In genomic region chr17:28763804-28764266, GRCh38 we compare ENCODE assay signal across 8 cellular contexts. TPM values are rescaled to one million over a fixed set of nuclear protein-coding genes. Genes with fewer than 3 reads are reported as not detected.
DNase-seq lines count a peak whose midpoint lies in the region; ATAC-seq and TF ChIP-seq lines count a peak whose summit lies in the region.

No MANE protein-coding gene starts in this region.

- no TSS peak for BruUV-seq in OCI-LY7 (replicated peaks; lab: Mats Ljungman, UMichigan)

- no peak overlapping the region for H3K4me3 Mint-ChIP-seq in nephron

- POLR2A ChIA-PET in OCI-LY7 (lab: Charles Lee) = interaction anchor here (0.5 to 1.3 kb wide), 5 partner anchors 24 to 144 kb away, joined by 3 to 4 read pairs (median 4); no protein-coding TSS in a partner anchor

- peak; percentile 99 for TF ChIP-seq CTCF in OCI-LY7 (conservative IDR thresholded peaks at IDR 0.05; ENCODE audit: low read length)
- TF ChIP-seq CTCF in nephron (IDR thresholded peaks at IDR 0.05; ENCODE audit: unreplicated experiment in 3 of 3) = peak; percentile 87 to 89 (median 88)
- TF ChIP-seq CTCF in suprapubic skin (IDR thresholded peaks at IDR 0.05) = peak; percentile 83 to 91

- no peak for TF ChIP-seq EP300 in suprapubic skin (IDR thresholded peaks at IDR 0.05)

- no peaks in the 10 kb centered on the region for H3K9me3 Mint-ChIP-seq in nephron

- H3K36me3 Mint-ChIP-seq in nephron (ENCODE audit: low read depth) = peaks cover 28% of the 10 kb centered on the region

- WGBS in suprapubic skin = 69% methylated on average over 5 of the region's 5 CpGs

- intact Hi-C loops in OCI-LY7 (cut with micrococcal nuclease; ENCODE audit: unreplicated experiment) = loop anchor here (1.0 to 5.0 kb wide), 5 partner anchors 37 to 152 kb away; partner anchors contain the start of genes DHRS13, NEK8 and TLCD1

- H3K4me3 ChIP-seq in OCI-LY7 (ENCODE audit: low read depth, low read length, poor library complexity, severe bottlenecking) (no peak overlapping the region), suprapubic skin (no peak overlapping the region)

- H4K20me1 ChIP-seq in OCI-LY7 (ENCODE audit: insufficient read depth, low read length) = no peaks in the 10 kb centered on the region

- CTCF ChIA-PET in OCI-LY7 (lab: Charles Lee; ENCODE audit: unreplicated experiment) = interaction anchor here (0.8 to 1.6 kb wide), 9 partner anchors 9 to 153 kb away, joined by 3 to 10 read pairs (median 3); partner anchors contain the start of gene TLCD1

- peaks cover 5% of the 10 kb centered on the region for H3K4me1 Mint-ChIP-seq in nephron

- no peak overlapping the region for H3K27ac ChIP-seq in OCI-LY7 (ENCODE audit: low read depth, low read length, poor library complexity, severe bottlenecking)
- H3K27ac ChIP-seq in suprapubic skin = no peak overlapping the region

- H3K79me2 ChIP-seq in OCI-LY7 (ENCODE audit: insufficient read depth, low read depth, low read length) = no peaks in the 10 kb centered on the region

- H3K36me3 ChIP-seq in OCI-LY7 (ENCODE audit: insufficient read depth, low read length) = peaks cover 26% of the 10 kb centered on the region
- peaks cover 40% of the 10 kb centered on the region for H3K36me3 ChIP-seq in suprapubic skin

- no peak overlapping the region for H2AFZ ChIP-seq in OCI-LY7 (ENCODE audit: low read length)

- no peaks in the 10 kb centered on the region for H3K9me2 ChIP-seq in OCI-LY7 (ENCODE audit: insufficient read depth, low read length)

- H3K4me1 ChIP-seq in OCI-LY7 (ENCODE audit: insufficient read depth, low read length, poor library complexity, severe bottlenecking) = no peaks in the 10 kb centered on the region
- H3K4me1 ChIP-seq in suprapubic skin = peaks cover 13% of the 10 kb centered on the region

- DNase-seq in ELR (ENCODE audit: low read depth) = peak; percentile 88
- DNase-seq in HuH-7 (ENCODE audit: low spot score) = peak; percentile 85
- peak; percentile 84 for DNase-seq in OCI-LY7 (ENCODE audit: low spot score)
- DNase-seq in activated T-cell treated with anti-CD3 and anti-CD28 coated beads for 24 hours (ENCODE audit: low read depth) = peak; percentile 66
- DNase-seq in erythroblast (lab: John Stamatoyannopoulos, UW) = peak; percentile 82 to 87
- peak in 1 of 2 donors; percentile 86 for DNase-seq in suprapubic skin (ENCODE audit: low spot score in 2 of 2)

- ATAC-seq in HG03565 (IDR thresholded peaks at IDR 0.05; ENCODE audit: unreplicated experiment) = no peak

- no peaks in the 10 kb centered on the region for H3K9me3 ChIP-seq in OCI-LY7 (ENCODE audit: low read length)
- H3K9me3 ChIP-seq in suprapubic skin = no peaks in the 10 kb centered on the region

- no peak for TF ChIP-seq POLR2A in erythroblast (IDR thresholded peaks at IDR 0.05; ENCODE audit: low read length)
- TF ChIP-seq POLR2A in suprapubic skin (IDR thresholded peaks at IDR 0.05) = no peak

- H3K27me3 Mint-ChIP-seq in nephron (ENCODE audit: low read depth) = no peaks in the 10 kb centered on the region

- H3K27me3 ChIP-seq in suprapubic skin = no peaks in the 10 kb centered on the region

- H3K4me2 ChIP-seq in OCI-LY7 (ENCODE audit: low read length) = no peak overlapping the region

- peak overlapping the region in 2 of 3 experiments; percentile 41 to 54 for H3K27ac Mint-ChIP-seq in nephron

RNA-seq across cellular contexts. Expression of gene TRAF4, which starts 20.0 kb away (rescaled TPM):
- total RNA-seq in OCI-LY7 (2014; rRNA removed; shearing (Covaris generic)) = 73.6 and 105 TPM in 2 replicates
- total RNA-seq in OCI-LY7 (2022) (116 and 123 TPM in 2 replicates), suprapubic skin (10 to 100 TPM; 26.7 to 38.4 (median 35.3) TPM)

RNA-seq across cellular contexts. Expression of gene NEK8, which starts 35.2 kb away (rescaled TPM):
- 12.2 and 17.0 TPM in 2 replicates for total RNA-seq in OCI-LY7 (2014; rRNA removed; shearing (Covaris generic))
- total RNA-seq in OCI-LY7 (2022) = 14.0 and 15.1 TPM in 2 replicates
- 1 to 10 TPM; 1.9 to 8.1 (median 6.0) TPM for total RNA-seq in suprapubic skin

RNA-seq across cellular contexts. Expression of gene TLCD1, which starts 37.8 kb away (rescaled TPM):
- 0.28 and 1.6 TPM in 2 replicates for total RNA-seq in OCI-LY7 (2014; rRNA removed; shearing (Covaris generic))
- total RNA-seq in OCI-LY7 (2022) (2.5 and 3.4 TPM in 2 replicates), suprapubic skin (10 to 100 TPM in 3 of 4 donors, 1 to 10 TPM in 1; 6.9 to 25.0 (median 17.0) TPM)

RNA-seq across cellular contexts. Expression of gene RPL23A, which starts 44.0 kb away (rescaled TPM):
- 930 and 1,152 TPM in 2 replicates for total RNA-seq in OCI-LY7 (2014; rRNA removed; shearing (Covaris generic))
- total RNA-seq in OCI-LY7 (2022) (2,557 and 2,633 TPM in 2 replicates), suprapubic skin (100 to 1,000 TPM; 528 to 947 (median 789) TPM)

RNA-seq across cellular contexts. Expression of gene RAB34, which starts 46.2 kb away (rescaled TPM):
- total RNA-seq in OCI-LY7 (2014; rRNA removed; shearing (Covaris generic)) = 0.22 TPM in 1 of 2 replicates, not detected in the other
- total RNA-seq in OCI-LY7 (2022) (0.46 and 0.99 TPM in 2 replicates), suprapubic skin (10 to 100 TPM; 60.7 to 96.1 (median 77.6) TPM)
